In the genomic region with DNA sequence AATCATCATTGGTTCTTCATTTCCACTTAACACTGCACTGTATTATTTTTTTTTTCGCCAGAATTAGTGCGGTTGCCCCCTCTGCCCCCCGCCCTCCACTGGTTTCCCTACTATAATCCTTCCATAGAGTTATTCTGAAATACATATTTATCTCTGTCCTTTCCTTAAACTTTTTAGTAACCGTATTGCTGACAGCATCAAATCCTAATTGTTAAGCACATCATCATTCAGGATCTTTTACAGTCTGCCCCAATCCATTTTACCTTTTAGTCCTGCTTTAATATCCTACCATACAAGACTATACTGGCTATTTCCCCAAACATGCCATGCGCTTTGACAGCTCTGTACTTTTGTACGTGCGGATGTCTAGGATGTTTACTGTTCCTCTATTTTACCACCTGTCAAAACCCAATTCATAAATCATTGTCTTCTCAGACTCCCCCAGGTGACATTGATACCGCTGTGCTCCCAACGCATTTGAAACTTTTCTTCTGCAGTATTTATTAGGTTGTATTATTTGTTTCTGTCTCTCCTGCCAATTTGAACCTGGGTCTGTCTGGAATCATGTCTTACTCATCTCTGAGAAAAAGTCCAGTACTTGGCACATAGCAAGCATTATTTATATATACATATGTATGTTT, we compare ENCODE assay signal across 8 cellular contexts. TPM values are rescaled to one million over a fixed set of nuclear protein-coding genes. Genes with fewer than 3 reads are reported as not detected.
DNase-seq lines count a peak whose midpoint lies in the region; ATAC-seq, FAIRE-seq and TF ChIP-seq lines count a peak whose summit lies in the region.

No MANE protein-coding gene starts in this region.

- intact Hi-C loops in Panc1 (cut with micrococcal nuclease; ENCODE audit: unreplicated experiment), result loop anchor here (5.0 kb wide), 1 partner anchor 73 kb away; a partner anchor contains a TSS
- intact Hi-C loops in endothelial cell of umbilical vein (cut with micrococcal nuclease), result loop anchor here (5.0 to 10.0 kb wide), 2 partner anchors 355 to 763 kb away; no protein-coding TSS in a partner anchor

- H3K27ac ChIP-seq in Panc1 (ENCODE audit: low read length) (peak overlapping the region; percentile 98), endothelial cell of umbilical vein (ENCODE audit: insufficient read depth, low read depth, low read length) (peak overlapping the region; percentile 82), neutrophil (peak overlapping the region; percentile 95)

- no peak for FAIRE-seq in endothelial cell of umbilical vein (lab: Jason Lieb, UNC)

- H4K20me1 ChIP-seq in endothelial cell of umbilical vein (replicated peaks; ENCODE audit: control insufficient read depth, extremely low read depth, insufficient read depth, low read length), result no peaks in the 10 kb centered on the region

- DNase-seq in activated T-cell treated with anti-CD3 and anti-CD28 coated beads, Interleukin-2, amount 50 U/mL, for 72 hours, result no peak
- no peak for DNase-seq in activated T-cell treated with anti-CD3 and anti-CD28 coated beads, Interleukin-2, amount 50 U/mL, for 48 hours
- no peak for DNase-seq in Panc1 (ENCODE audit: low read depth, low spot score)
- DNase-seq in endothelial cell of umbilical vein (ENCODE audit: low read depth, low spot score), result peak; percentile 40

- H3K4me2 ChIP-seq in endothelial cell of umbilical vein (ENCODE audit: insufficient read depth, low read length), result peak overlapping the region; percentile 90

- CTCF ChIA-PET in Panc1 (lab: Charles Lee) (interaction anchor here (0.6 kb wide), 1 partner anchor 75 kb away, joined by 3 read pairs; no protein-coding TSS in a partner anchor), endothelial cell of umbilical vein (lab: Charles Lee) (interaction anchor here (1.0 to 1.7 kb wide), 2 partner anchors 351 to 367 kb away, joined by 3 to 6 read pairs; no protein-coding TSS in a partner anchor)

- in situ Hi-C loops in Panc1 (cut with HindIII; ENCODE audit: low pct_unique_long_range_greater_than_20kb, low sequenced_read_pairs), result no loop called here

- H3K9me3 Mint-ChIP-seq in activated T-cell treated with anti-CD3 and anti-CD28 coated beads, Interleukin-2, amount 50 U/mL, for 72 hours, result no peaks in the 10 kb centered on the region

- H3K36me3 ChIP-seq in Panc1 (ENCODE audit: control insufficient read depth, insufficient read depth, low read length), result peaks cover 4% of the 10 kb centered on the region; the same call in 1 of the 2 replicates
- no peaks in the 10 kb centered on the region for H3K36me3 ChIP-seq in endothelial cell of umbilical vein (ENCODE audit: control insufficient read depth in 2 of 2, extremely low read depth in 1 of 2, insufficient read depth in 2 of 2, low read length in 2 of 2)
- no peaks in the 10 kb centered on the region for H3K36me3 ChIP-seq in neutrophil

- peaks cover 89% of the 10 kb centered on the region for H3K79me2 ChIP-seq in endothelial cell of umbilical vein (ENCODE audit: control insufficient read depth, insufficient read depth, low read length)

- H3K36me3 Mint-ChIP-seq in activated T-cell treated with anti-CD3 and anti-CD28 coated beads, Interleukin-2, amount 50 U/mL, for 72 hours (ENCODE audit: insufficient read depth in 2 of 2), result peaks cover 9% of the 10 kb centered on the region in 2 donors

- peak overlapping the region; percentile 98 for H3K4me3 ChIP-seq in Panc1 (ENCODE audit: low read depth in 2 of 2, low read length in 2 of 2)
- peak overlapping the region; percentile 49 to 94 (median 88) for H3K4me3 ChIP-seq in endothelial cell of umbilical vein (replicated peaks in 1 of 3; ENCODE audit: insufficient read depth in 1 of 3, low read depth in 1 of 3, low read length in 3 of 3)
- peak overlapping the region; percentile 81 to 96 for H3K4me3 ChIP-seq in neutrophil (ENCODE audit: low read depth in 1 of 2, low read length in 1 of 2)

- no peak overlapping the region for H2AFZ ChIP-seq in endothelial cell of umbilical vein (ENCODE audit: low read depth, low read length)

- no peak for TF ChIP-seq POLR2A in endothelial cell of umbilical vein (IDR thresholded peaks at IDR 0.05; ENCODE audit: low read depth, low read length)

- H3K27ac Mint-ChIP-seq in activated T-cell treated with anti-CD3 and anti-CD28 coated beads, Interleukin-2, amount 50 U/mL, for 72 hours, result peak overlapping the region; percentile 98

- H3K9me1 ChIP-seq in endothelial cell of umbilical vein (replicated peaks; ENCODE audit: control insufficient read depth, extremely low read depth, insufficient read depth, low read length), result no peaks in the 10 kb centered on the region

- H3K27me3 ChIP-seq in Panc1 (ENCODE audit: control insufficient read depth, insufficient read depth, low read length) (no peaks in the 10 kb centered on the region), endothelial cell of umbilical vein (ENCODE audit: control insufficient read depth in 2 of 2, insufficient read depth in 2 of 2, low read length in 2 of 2) (no peaks in the 10 kb centered on the region), neutrophil (no peaks in the 10 kb centered on the region)

- no peak for TF ChIP-seq CTCF in Panc1 (IDR thresholded peaks at IDR 0.05)
- TF ChIP-seq CTCF in endothelial cell of umbilical vein (IDR thresholded peaks at IDR 0.05; ENCODE audit: extremely low read depth in 1 of 2, insufficient read depth in 1 of 2, low read depth in 1 of 2, low read length in 2 of 2), result no peak
- TF ChIP-seq CTCF in neutrophil (IDR thresholded peaks at IDR 0.05), result no peak

- H3K4me1 ChIP-seq in Panc1 (ENCODE audit: control insufficient read depth, insufficient read depth, low read length) (peaks cover 40% of the 10 kb centered on the region), endothelial cell of umbilical vein (ENCODE audit: control insufficient read depth, extremely low read depth, insufficient read depth, low read length) (peaks cover 49% of the 10 kb centered on the region), neutrophil (ENCODE audit: control insufficient read depth in 1 of 2, insufficient read depth in 1 of 2, low read depth in 1 of 2, low read length in 1 of 2) (peaks cover 54 to 61% of the 10 kb centered on the region in 2 experiments)

- BruUV-seq in Panc1 (replicated peaks; lab: Mats Ljungman, UMichigan) (TSS peak; percentile 65), endothelial cell of umbilical vein (replicated peaks; lab: Mats Ljungman, UMichigan) (TSS peak; percentile 39)

- peak overlapping the region; percentile 98 to 99 for H3K4me3 Mint-ChIP-seq in activated T-cell treated with anti-CD3 and anti-CD28 coated beads, Interleukin-2, amount 50 U/mL, for 72 hours

- H3K4me1 Mint-ChIP-seq in activated T-cell treated with anti-CD3 and anti-CD28 coated beads, Interleukin-2, amount 50 U/mL, for 72 hours (ENCODE audit: low read depth), result peaks cover 75% of the 10 kb centered on the region

- no peak for ATAC-seq in activated T-cell treated with anti-CD3 and anti-CD28 coated beads, Interleukin-2, amount 50 U/mL, for 72 hours (replicated peaks in 1 of 2)
- ATAC-seq in Panc1 (no peak), GM18870 (IDR thresholded peaks at IDR 0.05; ENCODE audit: unreplicated experiment) (no peak), HG02870 (IDR thresholded peaks at IDR 0.05; ENCODE audit: unreplicated experiment) (no peak), GM21576 (IDR thresholded peaks at IDR 0.05; ENCODE audit: unreplicated experiment) (no peak)

- no peaks in the 10 kb centered on the region for H3K27me3 Mint-ChIP-seq in activated T-cell treated with anti-CD3 and anti-CD28 coated beads, Interleukin-2, amount 50 U/mL, for 72 hours (ENCODE audit: low read depth)

- H3K9me3 ChIP-seq in Panc1 (ENCODE audit: control insufficient read depth, insufficient read depth, low read depth, low read length) (no peaks in the 10 kb centered on the region), endothelial cell of umbilical vein (replicated peaks; ENCODE audit: control insufficient read depth, insufficient read depth, low read length) (no peaks in the 10 kb centered on the region), neutrophil (no peaks in the 10 kb centered on the region)

- H3K9ac ChIP-seq in endothelial cell of umbilical vein (replicated peaks; ENCODE audit: extremely low read depth, insufficient read depth, low read length), result peak overlapping the region; percentile 86

- dilution Hi-C loops in endothelial cell of umbilical vein (cut with MboI; ENCODE audit: extremely low pct_ligation_motif_present, low sequenced_read_pairs), result no loop called here

- POLR2A ChIA-PET in Panc1 (lab: Charles Lee) (no interaction called here), endothelial cell of umbilical vein (lab: Charles Lee) (no interaction called here)

TF ChIP-seq in endothelial cell of umbilical vein, 7 proteins besides CTCF, POLR2A, EP300 and RAD21 (continues in another document):
- no peak for TF ChIP-seq MYC (IDR thresholded peaks at IDR 0.05; ENCODE audit: low read depth, low read length)
- no peak for TF ChIP-seq EZH2 (IDR thresholded peaks at IDR 0.05; ENCODE audit: borderline replicate concordance, low read depth, low read length, severe bottlenecking)
- TF ChIP-seq GATA2 (IDR thresholded peaks at IDR 0.05; ENCODE audit: insufficient read depth, insufficient read length, low read depth, low read length), result no peak

RNA-seq across cellular contexts. Expression of a gene that starts 1.0 kb away (rescaled TPM):
- total RNA-seq in activated T-cell treated with anti-CD3 and anti-CD28 coated beads, Interleukin-2, amount 50 U/mL, for 72 hours, result 10 to 100 TPM; 38.0 to 41.0 TPM
- 60.1 TPM for total RNA-seq in Panc1 (2021; ENCODE audit: unreplicated experiment)
- polyA plus RNA-seq in Panc1 (2012; ENCODE audit: insufficient read length), result 42.6 TPM
- 47.3 and 49.3 TPM in 2 replicates for total RNA-seq in endothelial cell of umbilical vein
- polyA plus RNA-seq in endothelial cell of umbilical vein, result 17.0 and 22.7 TPM in 2 replicates
- polyA plus RNA-seq in endothelial cell of umbilical vein (2011; cell fraction: cytosol; rRNA removed), result 26.9 and 28.7 TPM in 2 replicates
- polyA plus RNA-seq in endothelial cell of umbilical vein (2011; cell fraction: nucleus; rRNA removed), result 24.4 and 36.9 TPM in 2 replicates
- 49.4 and 57.1 TPM in 2 replicates for polyA plus RNA-seq in endothelial cell of umbilical vein (2012)
- polyA minus RNA-seq in endothelial cell of umbilical vein, result 20.4 and 27.1 TPM in 2 replicates
- polyA minus RNA-seq in endothelial cell of umbilical vein (2011; cell fraction: cytosol; rRNA and poly(A)+ RNA removed), result 19.2 TPM
- 21.4 and 22.9 TPM in 2 replicates for polyA minus RNA-seq in endothelial cell of umbilical vein (2011; cell fraction: nucleus; rRNA and poly(A)+ RNA removed)

RNA-seq across cellular contexts. Expression of a gene that starts 1.5 kb away (rescaled TPM):
- total RNA-seq in activated T-cell treated with anti-CD3 and anti-CD28 coated beads, Interleukin-2, amount 50 U/mL, for 72 hours, result 10 to 100 TPM; 35.2 to 45.8 TPM
- total RNA-seq in Panc1 (2021; ENCODE audit: unreplicated experiment) (55.9 TPM), endothelial cell of umbilical vein (25.5 and 35.9 TPM in 2 replicates)
- 36.5 TPM for polyA plus RNA-seq in Panc1 (2012; ENCODE audit: insufficient read length)
- 6.1 and 8.7 TPM in 2 replicates for polyA plus RNA-seq in endothelial cell of umbilical vein
- polyA plus RNA-seq in endothelial cell of umbilical vein (2011; cell fraction: cytosol; rRNA removed), result 15.5 and 17.7 TPM in 2 replicates
- 13.8 and 21.8 TPM in 2 replicates for polyA plus RNA-seq in endothelial cell of umbilical vein (2011; cell fraction: nucleus; rRNA removed)
- 28.0 and 53.0 TPM in 2 replicates for polyA plus RNA-seq in endothelial cell of umbilical vein (2012)
- 14.1 and 24.5 TPM in 2 replicates for polyA minus RNA-seq in endothelial cell of umbilical vein
- 70.4 TPM for polyA minus RNA-seq in endothelial cell of umbilical vein (2011; cell fraction: cytosol; rRNA and poly(A)+ RNA removed)
- 18.6 and 36.6 TPM in 2 replicates for polyA minus RNA-seq in endothelial cell of umbilical vein (2011; cell fraction: nucleus; rRNA and poly(A)+ RNA removed)
